In genomic region chr16:55829232-55829631, GRCh38 we compare ENCODE assay signal across 5 cellular contexts. TPM values are rescaled to one million over a fixed set of nuclear protein-coding genes. Genes with fewer than 3 reads are reported as not detected.
"Had no signal": no experiment of that assay in that cellular context is flagged by ENCODE, and none has a peak within 500 bp of the region (broad histone marks: within the 10 kb centered on the region; RNA-seq: fewer than 3 reads in every experiment).

No MANE protein-coding gene starts in this region.

RNA-seq across cellular contexts. Expression of gene CES1, which starts 3.7 kb away (rescaled TPM):
- total RNA-seq: GM23338, H9, HT-29 had no signal

RNA-seq across cellular contexts. Expression of gene CES5A, which starts 45.9 kb away (rescaled TPM):
- total RNA-seq: GM23338, H1, H9, HepG2, HT-29 had no signal
